In genomic region chr7:18345641-18346234, GRCh38 we compare ENCODE assay signal across 8 cellular contexts.
DNase-seq lines count a peak whose midpoint lies in the region; ATAC-seq and TF ChIP-seq lines count a peak whose summit lies in the region.

No MANE protein-coding gene starts in this region.

- TF ChIP-seq CTCF in activated CD8-positive, alpha-beta T cell treated with anti-CD3 and anti-CD28 coated beads for 36 hours (IDR thresholded peaks at IDR 0.05) = peak; percentile 75
- peak; percentile 82 for TF ChIP-seq CTCF in glutamatergic neuron (IDR thresholded peaks at IDR 0.05; ENCODE audit: partially characterized antibody, unreplicated experiment)
- peak; percentile 86 for TF ChIP-seq CTCF in retinal pigment epithelial cell (conservative IDR thresholded peaks at IDR 0.05; ENCODE audit: low read depth, low read length)

- H3K27ac Mint-ChIP-seq in activated CD8-positive, alpha-beta T cell treated with anti-CD3 and anti-CD28 coated beads for 36 hours = no peak overlapping the region
- no peak overlapping the region for H3K27ac Mint-ChIP-seq in glutamatergic neuron (ENCODE audit: unreplicated experiment)

- peaks cover 1% of the 10 kb centered on the region for H3K27me3 Mint-ChIP-seq in activated CD8-positive, alpha-beta T cell treated with anti-CD3 and anti-CD28 coated beads for 36 hours
- H3K27me3 Mint-ChIP-seq in glutamatergic neuron (ENCODE audit: unreplicated experiment) = no peaks in the 10 kb centered on the region

- peak; percentile 18 for DNase-seq in stimulated activated CD4-positive, alpha-beta T cell treated with anti-CD3 and anti-CD28 coated beads, Interleukin-15, amount 100 ng/mL, for 24 hours
- DNase-seq in stimulated activated CD4-positive, alpha-beta T cell treated with anti-CD3 and anti-CD28 coated beads, Interleukin-12 subunit alpha, Interleukin-12 subunit beta, amount 100 ng/mL, for 4 hours = no peak
- peak; percentile 37 for DNase-seq in NCI-H345 (lab: John Stamatoyannopoulos, UW)
- DNase-seq in activated CD8-positive, alpha-beta T cell treated with anti-CD3 and anti-CD28 coated beads for 36 hours = peak; percentile 46
- peak; percentile 39 for DNase-seq in glutamatergic neuron
- DNase-seq in retinal pigment epithelial cell (ENCODE audit: low read depth) = no peak

- POLR2A ChIA-PET in activated CD8-positive, alpha-beta T cell treated with anti-CD3 and anti-CD28 coated beads for 36 hours (lab: Charles Lee) = no interaction called here

- no peaks in the 10 kb centered on the region for H3K4me1 Mint-ChIP-seq in activated CD8-positive, alpha-beta T cell treated with anti-CD3 and anti-CD28 coated beads for 36 hours (ENCODE audit: low read depth)
- H3K4me1 Mint-ChIP-seq in glutamatergic neuron (ENCODE audit: low read depth, unreplicated experiment) = no peaks in the 10 kb centered on the region

- CTCF ChIA-PET in activated CD8-positive, alpha-beta T cell treated with anti-CD3 and anti-CD28 coated beads for 36 hours (lab: Charles Lee) = interaction anchor here (0.6 to 2.4 kb wide), 10 partner anchors 10 to 666 kb away, joined by 3 to 23 read pairs (median 6); no protein-coding TSS in a partner anchor

- intact Hi-C loops in activated CD8-positive, alpha-beta T cell treated with anti-CD3 and anti-CD28 coated beads for 36 hours (cut with micrococcal nuclease) = no loop called here

- no peak overlapping the region for H3K4me3 ChIP-seq in retinal pigment epithelial cell (ENCODE audit: low read length)

- ATAC-seq in HG02884 (IDR thresholded peaks at IDR 0.05; ENCODE audit: unreplicated experiment) = peak; percentile 60
- ATAC-seq in activated CD8-positive, alpha-beta T cell treated with anti-CD3 and anti-CD28 coated beads for 36 hours = peak; percentile 61
- no peak for ATAC-seq in HG03025 (IDR thresholded peaks at IDR 0.05; ENCODE audit: low FRiP score, unreplicated experiment)

- H3K9me3 Mint-ChIP-seq in activated CD8-positive, alpha-beta T cell treated with anti-CD3 and anti-CD28 coated beads for 36 hours = peaks cover 5% of the 10 kb centered on the region
- H3K9me3 Mint-ChIP-seq in glutamatergic neuron (ENCODE audit: unreplicated experiment) = peaks cover 1% of the 10 kb centered on the region

- no peaks in the 10 kb centered on the region for H3K36me3 Mint-ChIP-seq in activated CD8-positive, alpha-beta T cell treated with anti-CD3 and anti-CD28 coated beads for 36 hours (ENCODE audit: low read depth)
- H3K36me3 Mint-ChIP-seq in glutamatergic neuron (ENCODE audit: unreplicated experiment) = no peaks in the 10 kb centered on the region

- H3K4me3 Mint-ChIP-seq in activated CD8-positive, alpha-beta T cell treated with anti-CD3 and anti-CD28 coated beads for 36 hours = no peak overlapping the region
- no peak overlapping the region for H3K4me3 Mint-ChIP-seq in glutamatergic neuron (ENCODE audit: unreplicated experiment)

Comparison
In these comparisons a context has a peak if more than half of its experiments do, and no peak if none do; other contexts are left out.
1. DNase-seq: peak in stimulated activated CD4-positive, alpha-beta T cell treated with anti-CD3 and anti-CD28 coated beads, Interleukin-15, amount 100 ng/mL, for 24 hours (single experiment), NCI-H345 (single experiment), activated CD8-positive, alpha-beta T cell treated with anti-CD3 and anti-CD28 coated beads for 36 hours (single experiment) and glutamatergic neuron (single experiment); none in stimulated activated CD4-positive, alpha-beta T cell treated with anti-CD3 and anti-CD28 coated beads, Interleukin-12 subunit alpha, Interleukin-12 subunit beta, amount 100 ng/mL, for 4 hours (single experiment) and retinal pigment epithelial cell (single experiment).
2. Peak in every context shown above with its lines, with median percentiles within 50 percentile points of each other: CTCF ChIP-seq.